In genomic region chr2:230418341-230419016, GRCh38 we compare ENCODE assay signal across 8 cellular contexts. TPM values are rescaled to one million over a fixed set of nuclear protein-coding genes. Genes with fewer than 3 reads are reported as not detected.
DNase-seq lines count a peak whose midpoint lies in the region; TF ChIP-seq lines count a peak whose summit lies in the region.

No MANE protein-coding gene starts in this region.

- H3K27ac ChIP-seq in epithelial cell of prostate (peak overlapping the region; percentile 29), skeletal muscle tissue (ENCODE audit: low read depth, low read length) (peak overlapping the region; percentile 32)

- DNase-seq in RKO (ENCODE audit: low spot score) (peak; percentile 82), epithelial cell of prostate (ENCODE audit: low read depth, low spot score) (no peak), HPDE6-E6E7 (ENCODE audit: extremely low spot score) (no peak), activated gamma-delta T cell (lab: John Stamatoyannopoulos, UW) (no peak), GM20000 (ENCODE audit: low spot score) (no peak)
- DNase-seq in activated effector memory CD4-positive, alpha-beta T cell treated with Interleukin-2 at 50 U/mL for 16 hours = no peak

- H3K27me3 ChIP-seq in skeletal muscle tissue (ENCODE audit: control insufficient read depth in 3 of 3, insufficient read depth in 3 of 3, low read length in 3 of 3) = no peaks in the 10 kb centered on the region

- H3K4me1 ChIP-seq in skeletal muscle tissue (ENCODE audit: control insufficient read depth in 3 of 3, insufficient read depth in 3 of 3, low read length in 3 of 3) = peaks cover 9 to 13% (median 10%) of the 10 kb centered on the region in 3 donors

- H3K4me3 ChIP-seq in GM08714 (ENCODE audit: low read length) = peak overlapping the region; percentile 100
- H3K4me3 ChIP-seq in skeletal muscle tissue (ENCODE audit: low read length in 3 of 3) = peak overlapping the region in 2 of 3 donors; percentile 22 to 33

- peak overlapping the region in 2 of 3 donors; percentile 7 to 41 for H3K9ac ChIP-seq in skeletal muscle tissue (ENCODE audit: low read depth in 1 of 3, low read length in 3 of 3)

- no peaks in the 10 kb centered on the region for H3K36me3 ChIP-seq in skeletal muscle tissue (ENCODE audit: control insufficient read depth in 3 of 3, insufficient read depth in 3 of 3, low read length in 3 of 3)

- no peaks in the 10 kb centered on the region for H3K9me3 ChIP-seq in skeletal muscle tissue (ENCODE audit: control insufficient read depth in 3 of 3, low read length in 3 of 3)

- TF ChIP-seq CTCF in GM20000 (IDR thresholded peaks at IDR 0.05; ENCODE audit: extremely low read depth, missing control alignments) = no peak

RNA-seq across cellular contexts. Expression of gene SP100, which starts 2.5 kb away (rescaled TPM):
- total RNA-seq in skeletal muscle tissue = 24.0 TPM
